ENCODE assay signal across 10 cellular contexts in genomic region chr20:38730167-38730988, GRCh38. TPM values are rescaled to one million over a fixed set of nuclear protein-coding genes. Genes with fewer than 3 reads are reported as not detected.
DNase-seq lines count a peak whose midpoint lies in the region; ATAC-seq and TF ChIP-seq lines count a peak whose summit lies in the region.
"Had no signal": no experiment of that assay in that cellular context is flagged by ENCODE, and none has a peak within 500 bp of the region (broad histone marks: within the 10 kb centered on the region; RNA-seq: fewer than 3 reads in every experiment).

No MANE protein-coding gene starts in this region.

- peaks cover 99% of the 10 kb centered on the region for H3K27me3 Mint-ChIP-seq in CD4-positive, CD25-positive, alpha-beta regulatory T cell
- peaks cover 100% of the 10 kb centered on the region for H3K27me3 Mint-ChIP-seq in activated naive CD4-positive, alpha-beta T cell treated with anti-CD3 and anti-CD28 coated beads, Interleukin-2, amount 10 ng/mL, durations not matched to agents 7 days and 5 days
- peaks cover 99% of the 10 kb centered on the region for H3K27me3 Mint-ChIP-seq in mesothelial cell of epicardium (ENCODE audit: low read depth)

- TF ChIP-seq POLR2A in testis (IDR thresholded peaks at IDR 0.05): no peak

- no peak overlapping the region for H3K27ac ChIP-seq in CD4-positive, CD25-positive, alpha-beta regulatory T cell (ENCODE audit: insufficient read depth, low read length, poor library complexity, severe bottlenecking)
- H3K27ac ChIP-seq in HEK293 (ENCODE audit: extremely low read depth, low read depth, low read length): no peak overlapping the region
- H3K27ac ChIP-seq in testis: no peak overlapping the region

- H3K4me1 ChIP-seq in CD4-positive, CD25-positive, alpha-beta regulatory T cell (ENCODE audit: control insufficient read depth, insufficient read depth, low read length, poor library complexity, severe bottlenecking): peaks cover 57% of the 10 kb centered on the region
- H3K4me1 ChIP-seq in HEK293 (ENCODE audit: control insufficient read depth, insufficient read depth, low read length) (no peaks in the 10 kb centered on the region), testis (no peaks in the 10 kb centered on the region)

- DNase-seq in CD4-positive, CD25-positive, alpha-beta regulatory T cell: peak in 1 of 3 donors; percentile 44
- no peak for DNase-seq in activated naive CD4-positive, alpha-beta T cell treated with anti-CD3 and anti-CD28 coated beads, Interleukin-2, amount 10 ng/mL, durations not matched to agents 7 days and 5 days
- DNase-seq in mesothelial cell of epicardium (ENCODE audit: low spot score in 2 of 2, unreplicated experiment in 2 of 2) (no peak), NCI-H2227 treated with DMSO at 0.1 percent for 48 hours (lab: John Stamatoyannopoulos, UW) (no peak), testis (no peak)

- peaks cover 54% of the 10 kb centered on the region for H3K27me3 ChIP-seq in CD4-positive, CD25-positive, alpha-beta regulatory T cell (ENCODE audit: control insufficient read depth, insufficient read depth, low read length)
- H3K27me3 ChIP-seq in testis: no peaks in the 10 kb centered on the region

- H3K27ac Mint-ChIP-seq in CD4-positive, CD25-positive, alpha-beta regulatory T cell: peak overlapping the region; percentile 31 to 48 (median 33)
- H3K27ac Mint-ChIP-seq in activated naive CD4-positive, alpha-beta T cell treated with anti-CD3 and anti-CD28 coated beads, Interleukin-2, amount 10 ng/mL, durations not matched to agents 7 days and 5 days: peak overlapping the region; percentile 82
- no peak overlapping the region for H3K27ac Mint-ChIP-seq in mesothelial cell of epicardium

- POLR2A ChIA-PET in HEK293 (lab: Yijun Ruan, JAX): no interaction called here

- CTCF ChIA-PET in HEK293 (lab: Yijun Ruan, JAX): interaction anchor here (0.6 to 3.9 kb wide), 16 partner anchors 11 to 788 kb away, joined by 3 to 27 read pairs (median 4); no protein-coding TSS in a partner anchor
- CTCF ChIA-PET in activated naive CD4-positive, alpha-beta T cell treated with anti-CD3 and anti-CD28 coated beads, Interleukin-2, amount 10 ng/mL, durations not matched to agents 7 days and 5 days (lab: Charles Lee): interaction anchor here (0.8 to 1.5 kb wide), 8 partner anchors 10 to 232 kb away, joined by 3 to 5 read pairs (median 3); partner anchors contain the start of genes DHX35 and PPP1R16B

- no peaks in the 10 kb centered on the region for H3K9me3 ChIP-seq in CD4-positive, CD25-positive, alpha-beta regulatory T cell (ENCODE audit: control insufficient read depth in 2 of 2, low read length in 2 of 2)
- H3K9me3 ChIP-seq in HEK293 (ENCODE audit: control insufficient read depth, insufficient read depth, low read depth, low read length) (no peaks in the 10 kb centered on the region), testis (no peaks in the 10 kb centered on the region)

- H3K36me3 Mint-ChIP-seq in CD4-positive, CD25-positive, alpha-beta regulatory T cell: no peaks in the 10 kb centered on the region
- H3K36me3 Mint-ChIP-seq in activated naive CD4-positive, alpha-beta T cell treated with anti-CD3 and anti-CD28 coated beads, Interleukin-2, amount 10 ng/mL, durations not matched to agents 7 days and 5 days: peaks cover 26% of the 10 kb centered on the region
- H3K36me3 Mint-ChIP-seq in mesothelial cell of epicardium: no peaks in the 10 kb centered on the region

- intact Hi-C loops in testis (cut with DNase I; ENCODE audit: low total_unique reads): no loop called here

- H3K4me3 Mint-ChIP-seq in CD4-positive, CD25-positive, alpha-beta regulatory T cell: peak overlapping the region; percentile 57 to 86 (median 80)
- peak overlapping the region; percentile 49 for H3K4me3 Mint-ChIP-seq in activated naive CD4-positive, alpha-beta T cell treated with anti-CD3 and anti-CD28 coated beads, Interleukin-2, amount 10 ng/mL, durations not matched to agents 7 days and 5 days
- H3K4me3 Mint-ChIP-seq in mesothelial cell of epicardium: peak overlapping the region; percentile 40

- H3K9me3 Mint-ChIP-seq in CD4-positive, CD25-positive, alpha-beta regulatory T cell: peaks cover 0 to 10% (median 2%) of the 10 kb centered on the region in 7 donors
- no peaks in the 10 kb centered on the region for H3K9me3 Mint-ChIP-seq in activated naive CD4-positive, alpha-beta T cell treated with anti-CD3 and anti-CD28 coated beads, Interleukin-2, amount 10 ng/mL, durations not matched to agents 7 days and 5 days
- no peaks in the 10 kb centered on the region for H3K9me3 Mint-ChIP-seq in mesothelial cell of epicardium

- peaks cover 6 to 56% (median 42%) of the 10 kb centered on the region in 4 donors for H3K4me1 Mint-ChIP-seq in CD4-positive, CD25-positive, alpha-beta regulatory T cell
- peaks cover 51% of the 10 kb centered on the region for H3K4me1 Mint-ChIP-seq in activated naive CD4-positive, alpha-beta T cell treated with anti-CD3 and anti-CD28 coated beads, Interleukin-2, amount 10 ng/mL, durations not matched to agents 7 days and 5 days
- peaks cover 31% of the 10 kb centered on the region for H3K4me1 Mint-ChIP-seq in mesothelial cell of epicardium

- H3K4me3 ChIP-seq in CD4-positive, CD25-positive, alpha-beta regulatory T cell (ENCODE audit: low read depth, low read length): peak overlapping the region; percentile 77
- H3K4me3 ChIP-seq in HEK293 (ENCODE audit: low read depth, low read length) (no peak overlapping the region), testis (peak overlapping the region in 1 of 2 donors; percentile 12)

- H3K36me3 ChIP-seq in CD4-positive, CD25-positive, alpha-beta regulatory T cell (ENCODE audit: control insufficient read depth, insufficient read depth, low read length): no peaks in the 10 kb centered on the region
- H3K36me3 ChIP-seq in HEK293 (ENCODE audit: control insufficient read depth in 2 of 2, insufficient read depth in 1 of 2, low read length in 2 of 2): no peaks in the 10 kb centered on the region
- H3K36me3 ChIP-seq in testis (ENCODE audit: low read depth, missing control alignments): no peaks in the 10 kb centered on the region

- 1 to 3% methylated on average over 15 to 41 of the region's 41 CpGs for WGBS in testis, 2 donors

- no peak for TF ChIP-seq CTCF in HEK293 (tag by site-specific recombination; IDR thresholded peaks at IDR 0.05)
- TF ChIP-seq CTCF in mesothelial cell of epicardium (IDR thresholded peaks at IDR 0.05; ENCODE audit: unreplicated experiment): no peak
- no peak for TF ChIP-seq CTCF in testis (IDR thresholded peaks at IDR 0.05)

- no peak for ATAC-seq in CD4-positive, CD25-positive, alpha-beta regulatory T cell (ENCODE audit: low read depth in 2 of 2)
- ATAC-seq in HG03045 (IDR thresholded peaks at IDR 0.05; ENCODE audit: unreplicated experiment): no peak
- no peak for ATAC-seq in GM18519 (IDR thresholded peaks at IDR 0.05; ENCODE audit: low FRiP score, unreplicated experiment)

TF ChIP-seq in HEK293, 187 proteins besides CTCF, POLR2A, EP300 and RAD21:
- peak; percentile 38; the same call in 1 of the 2 replicates for TF ChIP-seq ZFHX2 (tag by site-specific recombination; conservative IDR thresholded peaks at IDR 0.05)
- peak; percentile 98 for TF ChIP-seq KLF1 (tag by site-specific recombination; IDR thresholded peaks at IDR 0.05)
- TF ChIP-seq ZNF624 (tag by site-specific recombination; IDR thresholded peaks at IDR 0.05): no peak

RNA-seq across cellular contexts. Expression of gene SLC32A1, which starts 6.1 kb away (rescaled TPM):
- total RNA-seq in CD4-positive, CD25-positive, alpha-beta regulatory T cell: not detected
- not detected for polyA plus RNA-seq in CD4-positive, CD25-positive, alpha-beta regulatory T cell
- total RNA-seq in mesothelial cell of epicardium (not detected in 3 replicates), testis (under 1 TPM; 0.25 to 0.55 TPM)
- 0.96 TPM for polyA plus RNA-seq in testis (ENCODE audit: insufficient read depth, low read depth, low replicate concordance)
- total RNA-seq: urinary bladder had no signal
- polyA plus RNA-seq: adipose tissue, urinary bladder had no signal

RNA-seq across cellular contexts. Expression of gene ACTR5, which starts 17.9 kb away (rescaled TPM):
- total RNA-seq in CD4-positive, CD25-positive, alpha-beta regulatory T cell: 14.5 TPM
- polyA plus RNA-seq in CD4-positive, CD25-positive, alpha-beta regulatory T cell: 10 to 100 TPM in 2 of 4 donors, 1 to 10 TPM in 2; 6.1 to 12.2 (median 10.3) TPM
- total RNA-seq in mesothelial cell of epicardium: 9.5 to 9.7 TPM (median 9.5 TPM) in 3 replicates
- 10 to 100 TPM; 22.7 to 26.9 TPM for total RNA-seq in testis
- 18.9 TPM for polyA plus RNA-seq in testis (ENCODE audit: insufficient read depth, low read depth, low replicate concordance)
